In the genomic region with DNA sequence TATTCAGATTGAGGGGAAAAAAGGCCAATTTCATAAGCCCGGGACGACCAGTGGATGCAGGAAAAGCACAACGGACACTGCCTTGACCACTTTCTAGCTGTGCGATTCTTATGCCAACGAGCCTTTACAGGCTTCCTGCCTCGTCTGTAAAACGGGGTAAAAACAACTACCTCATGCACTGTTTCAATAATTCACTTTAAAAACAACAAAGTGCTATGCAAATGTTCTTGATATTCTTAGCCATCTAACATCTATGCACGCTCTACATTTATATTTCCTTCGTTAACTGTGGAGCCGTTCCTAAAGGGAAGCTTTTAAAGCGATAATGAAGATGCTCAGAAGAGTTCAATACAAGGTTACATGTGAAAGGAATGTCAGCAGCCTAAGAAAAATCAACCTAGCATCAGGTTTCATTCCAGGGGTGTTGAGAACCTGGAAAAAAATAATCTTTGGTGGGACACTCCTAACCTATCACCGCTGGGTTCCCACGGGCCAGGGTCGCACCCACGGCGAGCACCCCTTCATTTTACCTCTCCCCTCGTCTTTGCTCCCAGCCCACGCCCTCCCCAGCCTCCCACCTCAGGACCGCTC, we compare ENCODE assay signal across 9 cellular contexts. TPM values are rescaled to one million over a fixed set of nuclear protein-coding genes. Genes with fewer than 3 reads are reported as not detected.
DNase-seq lines count a peak whose midpoint lies in the region; ATAC-seq, FAIRE-seq and TF ChIP-seq lines count a peak whose summit lies in the region.
"Had no signal": no experiment of that assay in that cellular context is flagged by ENCODE, and none has a peak within 500 bp of the region (broad histone marks: within the 10 kb centered on the region; RNA-seq: fewer than 3 reads in every experiment).

No MANE protein-coding gene starts in this region.

- intact Hi-C loops in left lung (cut with DNase I): no loop called here
- intact Hi-C loops in testis (cut with DNase I; ENCODE audit: low total_unique reads): no loop called here

- peak; percentile 30 to 44 for DNase-seq in NCI-H526 (lab: John Stamatoyannopoulos, UW)
- no peak for DNase-seq in NCI-H526 treated with DMSO at 0.1 percent for 48 hours (lab: John Stamatoyannopoulos, UW)
- DNase-seq in Jurkat, Clone E6-1 (ENCODE audit: low read depth, low spot score): peak; percentile 7
- peak; percentile 46 for DNase-seq in astrocyte (ENCODE audit: low read depth)
- DNase-seq in left lung: no peak
- no peak for DNase-seq in testis
- DNase-seq in NCI-H2081 (lab: John Stamatoyannopoulos, UW): no peak

- H3K27ac ChIP-seq in astrocyte (ENCODE audit: low read depth, low read length) (peak overlapping the region; percentile 89), left lung (peak overlapping the region; percentile 98 to 99), testis (peak overlapping the region; percentile 96 to 98)

- FAIRE-seq in astrocyte (lab: Jason Lieb, UNC): no peak
- FAIRE-seq: endometrium had no signal

- no peak for TF ChIP-seq CTCF in astrocyte (IDR thresholded peaks at IDR 0.05; ENCODE audit: insufficient read depth, low read depth, low read length)
- TF ChIP-seq CTCF in left lung (IDR thresholded peaks at IDR 0.05): peak in 1 of 2 donors; percentile 18
- peak in 1 of 3 experiments; percentile 39 for TF ChIP-seq CTCF in testis (IDR thresholded peaks at IDR 0.05)

- H3K9me3 ChIP-seq in astrocyte (ENCODE audit: insufficient read depth, low read depth, low read length) (no peaks in the 10 kb centered on the region), left lung (no peaks in the 10 kb centered on the region), testis (no peaks in the 10 kb centered on the region)

- no peaks in the 10 kb centered on the region for H3K27me3 Mint-ChIP-seq in astrocyte (ENCODE audit: low read depth, unreplicated experiment)

- no peaks in the 10 kb centered on the region for H3K9me3 Mint-ChIP-seq in astrocyte (ENCODE audit: unreplicated experiment)

- peak overlapping the region; percentile 88 for H3K9ac ChIP-seq in astrocyte (ENCODE audit: low read length)

- H3K36me3 ChIP-seq in astrocyte (ENCODE audit: insufficient read depth, low read length) (no peaks in the 10 kb centered on the region), left lung (no peaks in the 10 kb centered on the region), testis (ENCODE audit: low read depth, missing control alignments) (no peaks in the 10 kb centered on the region)

- peak overlapping the region; percentile 89 for H3K4me3 Mint-ChIP-seq in astrocyte (ENCODE audit: unreplicated experiment)

- H3K27ac Mint-ChIP-seq in astrocyte (ENCODE audit: unreplicated experiment): peak overlapping the region; percentile 66

- H3K4me2 ChIP-seq in astrocyte (ENCODE audit: low read length): peak overlapping the region; percentile 99

- H3K4me1 ChIP-seq in astrocyte (ENCODE audit: insufficient read depth, low read length) (peaks cover 23% of the 10 kb centered on the region), left lung (peaks cover 5 to 40% of the 10 kb centered on the region in 2 donors), testis (peaks cover 7% of the 10 kb centered on the region)

- H3K4me3 ChIP-seq in Jurkat, Clone E6-1 (ENCODE audit: low read length): peak overlapping the region; percentile 63
- peak overlapping the region; percentile 85 for H3K4me3 ChIP-seq in astrocyte (ENCODE audit: insufficient read depth, low read depth, low read length)
- H3K4me3 ChIP-seq in left lung: peak overlapping the region; percentile 73 to 85
- peak overlapping the region; percentile 84 to 86 for H3K4me3 ChIP-seq in testis

- H3K27me3 ChIP-seq in astrocyte (ENCODE audit: insufficient read depth, low read length) (no peaks in the 10 kb centered on the region), left lung (no peaks in the 10 kb centered on the region), testis (no peaks in the 10 kb centered on the region)

- H3K36me3 Mint-ChIP-seq in astrocyte (ENCODE audit: low read depth, unreplicated experiment): no peaks in the 10 kb centered on the region

- TF ChIP-seq POLR2A in testis (IDR thresholded peaks at IDR 0.05): no peak

- peaks cover 28% of the 10 kb centered on the region for H3K4me1 Mint-ChIP-seq in astrocyte (ENCODE audit: low read depth, unreplicated experiment)

- H2AFZ ChIP-seq in astrocyte (ENCODE audit: low read depth, low read length): peak overlapping the region; percentile 78

- 0% methylated on average over 19 of the region's 19 CpGs for WGBS in testis, 2 donors

- H4K20me1 ChIP-seq in astrocyte (ENCODE audit: insufficient read depth, low read length): no peaks in the 10 kb centered on the region

- ATAC-seq in left lung (no peak), HG02623 (IDR thresholded peaks at IDR 0.05; ENCODE audit: unreplicated experiment) (no peak)

- H3K79me2 ChIP-seq in astrocyte (ENCODE audit: insufficient read depth, low read length): peaks cover 16% of the 10 kb centered on the region

RNA-seq across cellular contexts. Expression of a gene that starts 1.0 kb away (rescaled TPM):
- polyA plus RNA-seq in Jurkat, Clone E6-1 (2012; ENCODE audit: insufficient read depth, insufficient read length): 1.8 TPM
- 30.2 and 32.0 TPM in 2 replicates for total RNA-seq in astrocyte
- total RNA-seq in left lung: 10 to 100 TPM; 20.2 to 26.0 TPM
- total RNA-seq in testis: 10 to 100 TPM; 11.8 to 12.9 TPM
- 5.3 TPM for polyA plus RNA-seq in testis (ENCODE audit: insufficient read depth, low read depth, low replicate concordance)

Comparison
In these comparisons a context has a peak if more than half of its experiments do, and no peak if none do; other contexts are left out.
1. DNase-seq: peak in NCI-H526 (2 of 2), Jurkat, Clone E6-1 (single experiment) and astrocyte (single experiment); none in NCI-H526 treated with DMSO at 0.1 percent for 48 hours (single experiment), left lung (0 of 2), testis (single experiment) and NCI-H2081 (0 of 2).
2. Peak in every context shown above with its lines, with median percentiles within 50 percentile points of each other: H3K4me3 ChIP-seq and H3K27ac ChIP-seq.